12 cellular contexts compared by ENCODE assay signal in the genomic region with DNA sequence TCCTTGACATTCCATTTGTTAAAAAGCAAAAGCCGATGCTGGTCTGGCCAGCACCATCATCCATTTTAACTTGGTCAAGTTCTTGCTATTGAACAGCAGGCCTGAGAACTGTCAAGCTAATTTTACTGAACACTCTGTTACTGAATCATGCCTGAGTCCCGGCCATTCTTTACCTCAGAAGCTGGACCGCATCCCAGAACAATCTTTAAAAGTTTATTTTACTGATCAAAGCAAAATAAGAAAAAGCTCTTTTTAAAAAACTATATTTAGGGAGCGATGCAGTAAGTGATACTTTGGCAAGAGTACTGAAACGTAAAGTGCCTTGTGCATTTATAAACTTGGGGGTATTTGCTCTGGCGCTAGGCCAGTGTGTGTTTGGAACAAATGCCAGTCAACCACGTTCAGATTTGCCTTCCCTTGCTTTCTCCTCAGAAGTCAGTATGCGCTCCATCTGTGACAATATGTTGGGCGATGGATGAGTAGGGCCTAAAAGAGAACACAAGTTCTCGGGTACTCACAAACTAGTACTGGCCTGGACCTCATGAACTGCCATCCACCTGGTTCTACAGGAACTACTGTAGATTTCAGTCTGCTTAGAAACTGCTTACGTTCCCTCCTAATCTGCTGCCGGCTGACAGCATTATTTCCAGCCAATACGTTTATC.
DNase-seq lines count a peak whose midpoint lies in the region; ATAC-seq, FAIRE-seq and TF ChIP-seq lines count a peak whose summit lies in the region.
"Had no signal": no experiment of that assay in that cellular context is flagged by ENCODE, and none has a peak within 500 bp of the region (broad histone marks: within the 10 kb centered on the region; RNA-seq: fewer than 3 reads in every experiment).

No MANE protein-coding gene starts in this region.

- no peak for TF ChIP-seq POLR2A in gastroesophageal sphincter (IDR thresholded peaks at IDR 0.05)

- TF ChIP-seq EP300 in gastroesophageal sphincter (IDR thresholded peaks at IDR 0.05), result peak; percentile 20

- TF ChIP-seq CTCF in gastroesophageal sphincter (IDR thresholded peaks at IDR 0.05), result no peak

- no peak overlapping the region for H3K4me3 ChIP-seq in gastroesophageal sphincter

- H3K27ac ChIP-seq in gastroesophageal sphincter, result peak overlapping the region; percentile 80 to 82 (median 81)
- H3K27ac ChIP-seq: neutrophil, WERI-Rb-1 had no signal

- H3K4me1 ChIP-seq in gastroesophageal sphincter, result peaks cover 18 to 86% (median 21%) of the 10 kb centered on the region in 3 donors

- H3K27me3 ChIP-seq in gastroesophageal sphincter, result no peaks in the 10 kb centered on the region
- H3K27me3 ChIP-seq: neutrophil had no signal

- ATAC-seq in gastroesophageal sphincter, result peak; percentile 81
- ATAC-seq: HepG2 had no signal

- DNase-seq in EH (ENCODE audit: low read depth) (peak; percentile 90), amniotic stem cell (lab: John Stamatoyannopoulos, UW) (peak; percentile 68), putamen (ENCODE audit: low spot score) (peak; percentile 16), NCI-H187 treated with DMSO at 0.1 percent for 48 hours (lab: John Stamatoyannopoulos, UW) (no peak), GM19239 (ENCODE audit: insufficient read length, low spot score) (no peak), SW480 (ENCODE audit: low spot score) (no peak), NCI-H146 treated with DMSO at 0.1 percent for 48 hours (lab: John Stamatoyannopoulos, UW; ENCODE audit: unreplicated experiment) (no peak)
- DNase-seq: activated naive CD4-positive, alpha-beta T cell; WERI-Rb-1 had no signal

- H3K36me3 ChIP-seq in gastroesophageal sphincter, result no peaks in the 10 kb centered on the region

- FAIRE-seq in GM19239 (lab: Jason Lieb, UNC), result no peak
- FAIRE-seq: HepG2 had no signal

- 15 to 18% methylated on average over 13 of the region's 13 CpGs for WGBS in gastroesophageal sphincter (ENCODE audit: low coverage in 1 of 2), 2 donors

- H3K9me3 ChIP-seq in gastroesophageal sphincter, result no peaks in the 10 kb centered on the region
- H3K9me3 ChIP-seq: neutrophil had no signal

Comparison
In these comparisons a context has a peak if more than half of its experiments do, and no peak if none do; other contexts are left out.
1. DNase-seq: peak in EH (single experiment), amniotic stem cell (single experiment) and putamen (single experiment); none in NCI-H187 treated with DMSO at 0.1 percent for 48 hours (single experiment), GM19239 (single experiment), SW480 (single experiment) and NCI-H146 treated with DMSO at 0.1 percent for 48 hours (single experiment).